In genomic region chr1:172874950-172875349, GRCh38 we compare ENCODE assay signal across 14 cellular contexts.
A peak's percentile ranks its signal among the peaks of the same experiment; 100 is the strongest.
DNase-seq lines count a peak whose midpoint lies in the region; ATAC-seq and TF ChIP-seq lines count a peak whose summit lies in the region.
"Had no signal": no experiment of that assay in that cellular context is flagged by ENCODE, and none has a peak within 500 bp of the region (broad histone marks: within the 10 kb centered on the region; RNA-seq: fewer than 3 reads in every experiment).

No MANE protein-coding gene starts in this region.

- no peaks in the 10 kb centered on the region for H3K27me3 ChIP-seq in right atrium auricular region

- H3K9me3 ChIP-seq in T-helper 17 cell (ENCODE audit: control insufficient read depth, low read length, poor library complexity, severe bottlenecking) (no peaks in the 10 kb centered on the region), right atrium auricular region (no peaks in the 10 kb centered on the region)
- H3K9me3 ChIP-seq: lower lobe of right lung had no signal

- no peaks in the 10 kb centered on the region for H3K4me1 ChIP-seq in right atrium auricular region
- H3K4me1 ChIP-seq: lower lobe of right lung had no signal

- no peak overlapping the region for H3K4me3 Mint-ChIP-seq in activated CD4-positive, alpha-beta T cell treated with anti-CD3 and anti-CD28 coated beads, Interleukin-2, amount 10 ng/mL, durations not matched to agents 24 days and 14 days
- H3K4me3 Mint-ChIP-seq in activated CD4-positive, alpha-beta T cell treated with anti-CD3 and anti-CD28 coated beads, Interleukin-2, amount 10 ng/mL, durations not matched to agents 7 days and 5 days, result no peak overlapping the region
- H3K4me3 Mint-ChIP-seq in T-helper 17 cell (no peak overlapping the region), natural killer cell (no peak overlapping the region), glutamatergic neuron (ENCODE audit: unreplicated experiment) (no peak overlapping the region)

- H3K36me3 Mint-ChIP-seq in activated CD4-positive, alpha-beta T cell treated with anti-CD3 and anti-CD28 coated beads, Interleukin-2, amount 10 ng/mL, durations not matched to agents 24 days and 14 days (ENCODE audit: low read depth), result no peaks in the 10 kb centered on the region
- H3K36me3 Mint-ChIP-seq in activated CD4-positive, alpha-beta T cell treated with anti-CD3 and anti-CD28 coated beads, Interleukin-2, amount 10 ng/mL, durations not matched to agents 7 days and 5 days (ENCODE audit: low read depth), result no peaks in the 10 kb centered on the region
- H3K36me3 Mint-ChIP-seq in T-helper 17 cell (ENCODE audit: low read depth) (no peaks in the 10 kb centered on the region), natural killer cell (peaks cover 7% of the 10 kb centered on the region), glutamatergic neuron (ENCODE audit: unreplicated experiment) (no peaks in the 10 kb centered on the region)

- H3K4me3 ChIP-seq in right atrium auricular region, result no peak overlapping the region
- H3K4me3 ChIP-seq: lower lobe of right lung, skin epidermis had no signal

- no peak overlapping the region for H3K27ac Mint-ChIP-seq in activated CD4-positive, alpha-beta T cell treated with anti-CD3 and anti-CD28 coated beads, Interleukin-2, amount 10 ng/mL, durations not matched to agents 24 days and 14 days
- H3K27ac Mint-ChIP-seq in activated CD4-positive, alpha-beta T cell treated with anti-CD3 and anti-CD28 coated beads, Interleukin-2, amount 10 ng/mL, durations not matched to agents 7 days and 5 days, result no peak overlapping the region
- no peak overlapping the region for H3K27ac Mint-ChIP-seq in T-helper 17 cell
- no peak overlapping the region for H3K27ac Mint-ChIP-seq in natural killer cell
- H3K27ac Mint-ChIP-seq in glutamatergic neuron (ENCODE audit: unreplicated experiment), result no peak overlapping the region

- peaks cover 7% of the 10 kb centered on the region for H3K9me3 Mint-ChIP-seq in activated CD4-positive, alpha-beta T cell treated with anti-CD3 and anti-CD28 coated beads, Interleukin-2, amount 10 ng/mL, durations not matched to agents 24 days and 14 days
- peaks cover 6% of the 10 kb centered on the region for H3K9me3 Mint-ChIP-seq in activated CD4-positive, alpha-beta T cell treated with anti-CD3 and anti-CD28 coated beads, Interleukin-2, amount 10 ng/mL, durations not matched to agents 7 days and 5 days
- peaks cover 0 to 2% of the 10 kb centered on the region in 2 donors for H3K9me3 Mint-ChIP-seq in natural killer cell
- no peaks in the 10 kb centered on the region for H3K9me3 Mint-ChIP-seq in glutamatergic neuron (ENCODE audit: unreplicated experiment)

- H3K36me3 ChIP-seq in right atrium auricular region, result no peaks in the 10 kb centered on the region
- H3K36me3 ChIP-seq: lower lobe of right lung had no signal

- ATAC-seq in GM21786 (IDR thresholded peaks at IDR 0.05; ENCODE audit: unreplicated experiment) (peak; percentile 53), T-helper 17 cell (peak; percentile 72), natural killer cell (peak in 2 of 3 donors; percentile 50 to 57), GM19463 (IDR thresholded peaks at IDR 0.05; ENCODE audit: unreplicated experiment) (no peak)
- ATAC-seq: esophagus mucosa, lower lobe of right lung had no signal

- peaks cover 56% of the 10 kb centered on the region for H3K27me3 Mint-ChIP-seq in activated CD4-positive, alpha-beta T cell treated with anti-CD3 and anti-CD28 coated beads, Interleukin-2, amount 10 ng/mL, durations not matched to agents 24 days and 14 days
- peaks cover 46% of the 10 kb centered on the region for H3K27me3 Mint-ChIP-seq in activated CD4-positive, alpha-beta T cell treated with anti-CD3 and anti-CD28 coated beads, Interleukin-2, amount 10 ng/mL, durations not matched to agents 7 days and 5 days
- no peaks in the 10 kb centered on the region for H3K27me3 Mint-ChIP-seq in T-helper 17 cell
- H3K27me3 Mint-ChIP-seq in natural killer cell (ENCODE audit: low read depth in 2 of 2), result no peaks in the 10 kb centered on the region
- no peaks in the 10 kb centered on the region for H3K27me3 Mint-ChIP-seq in glutamatergic neuron (ENCODE audit: unreplicated experiment)

- POLR2A ChIA-PET in activated CD4-positive, alpha-beta T cell treated with anti-CD3 and anti-CD28 coated beads, Interleukin-2, amount 10 ng/mL, durations not matched to agents 7 days and 5 days (lab: Charles Lee), result no interaction called here

- H3K4me1 Mint-ChIP-seq in activated CD4-positive, alpha-beta T cell treated with anti-CD3 and anti-CD28 coated beads, Interleukin-2, amount 10 ng/mL, durations not matched to agents 24 days and 14 days, result peaks cover 30% of the 10 kb centered on the region
- H3K4me1 Mint-ChIP-seq in activated CD4-positive, alpha-beta T cell treated with anti-CD3 and anti-CD28 coated beads, Interleukin-2, amount 10 ng/mL, durations not matched to agents 7 days and 5 days, result peaks cover 29% of the 10 kb centered on the region
- H3K4me1 Mint-ChIP-seq in T-helper 17 cell (peaks cover 16% of the 10 kb centered on the region), natural killer cell (peaks cover 0 to 5% of the 10 kb centered on the region in 2 donors), glutamatergic neuron (ENCODE audit: low read depth, unreplicated experiment) (no peaks in the 10 kb centered on the region)

- intact Hi-C loops in activated CD4-positive, alpha-beta T cell treated with anti-CD3 and anti-CD28 coated beads, Interleukin-2, amount 10 ng/mL, durations not matched to agents 24 days and 14 days (cut with micrococcal nuclease), result loop anchor here (1.0 to 5.0 kb wide), 3 partner anchors 20 to 238 kb away; no protein-coding TSS in a partner anchor
- intact Hi-C loops in natural killer cell (cut with micrococcal nuclease), result no loop called here

- peak; percentile 66 for DNase-seq in activated CD4-positive, alpha-beta T cell treated with anti-CD3 and anti-CD28 coated beads, Interleukin-2, amount 10 ng/mL, durations not matched to agents 24 days and 14 days
- DNase-seq in activated CD4-positive, alpha-beta T cell treated with anti-CD3 and anti-CD28 coated beads, Interleukin-2, amount 10 ng/mL, durations not matched to agents 7 days and 5 days, result no peak
- DNase-seq in T-helper 17 cell, result no peak
- no peak for DNase-seq in natural killer cell
- no peak for DNase-seq in right atrium auricular region (ENCODE audit: low spot score)
- DNase-seq in glutamatergic neuron, result no peak
- DNase-seq: activated gamma-delta T cell treated with Interleukin-2 at 50 U/mL for 16 hours, lower lobe of right lung, NCI-H2171, trophoblast cell had no signal

- H3K27ac ChIP-seq in right atrium auricular region, result no peak overlapping the region
- H3K27ac ChIP-seq: lower lobe of right lung, skin epidermis had no signal

- CTCF ChIA-PET in activated CD4-positive, alpha-beta T cell treated with anti-CD3 and anti-CD28 coated beads, Interleukin-2, amount 10 ng/mL, durations not matched to agents 7 days and 5 days (lab: Charles Lee), result no interaction called here

- no peak for TF ChIP-seq CTCF in natural killer cell (IDR thresholded peaks at IDR 0.05)
- no peak for TF ChIP-seq CTCF in right atrium auricular region (IDR thresholded peaks at IDR 0.05)
- TF ChIP-seq CTCF in glutamatergic neuron (IDR thresholded peaks at IDR 0.05; ENCODE audit: partially characterized antibody, unreplicated experiment), result no peak
